8 cellular contexts compared by ENCODE assay signal in the genomic region with DNA sequence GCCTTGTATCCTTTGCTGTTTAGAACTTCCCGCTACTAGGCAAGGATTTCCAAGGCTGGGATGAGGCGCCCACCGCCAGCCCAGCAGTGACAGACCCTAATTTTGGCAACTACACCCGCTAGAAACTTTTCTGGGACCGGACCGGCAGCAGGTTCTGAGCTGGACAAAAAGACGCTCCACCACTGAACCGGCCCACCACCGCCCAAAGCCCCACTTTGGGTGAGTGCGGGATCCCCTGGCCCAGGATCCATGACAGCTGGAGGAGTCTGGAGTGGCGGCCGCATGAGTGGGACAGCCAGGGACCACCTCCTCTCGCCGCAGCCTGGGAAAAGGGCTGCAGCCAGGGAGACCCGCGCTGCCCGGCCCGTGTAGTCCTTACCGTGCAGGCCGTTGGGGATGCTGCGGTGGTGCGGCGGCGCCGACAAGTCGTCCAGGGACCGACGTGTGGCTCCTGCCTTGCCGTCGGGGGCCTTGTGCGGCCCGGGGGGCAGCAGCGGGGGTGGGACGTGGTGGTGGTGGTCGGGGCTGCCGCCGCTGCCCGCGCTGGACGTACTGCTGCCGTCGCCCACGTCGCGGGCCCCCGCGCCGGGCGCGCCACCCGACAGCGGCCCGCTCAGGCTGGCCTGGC. TPM values are rescaled to one million over a fixed set of nuclear protein-coding genes. Genes with fewer than 3 reads are reported as not detected.
DNase-seq lines count a peak whose midpoint lies in the region; ATAC-seq and TF ChIP-seq lines count a peak whose summit lies in the region.

No MANE protein-coding gene starts in this region.

- H3K4me3 ChIP-seq in cardiac muscle cell (peak overlapping the region; percentile 50), breast epithelium (peak overlapping the region; percentile 20 to 88 (median 77)), upper lobe of right lung (peak overlapping the region; percentile 58)

- no peaks in the 10 kb centered on the region for H3K27me3 ChIP-seq in cardiac muscle cell
- H3K27me3 ChIP-seq in breast epithelium = no peaks in the 10 kb centered on the region
- no peaks in the 10 kb centered on the region for H3K27me3 ChIP-seq in upper lobe of right lung

- H3K36me3 ChIP-seq in cardiac muscle cell = no peaks in the 10 kb centered on the region
- no peaks in the 10 kb centered on the region for H3K36me3 ChIP-seq in breast epithelium
- H3K36me3 ChIP-seq in upper lobe of right lung = no peaks in the 10 kb centered on the region

- intact Hi-C loops in cardiac septum (cut with DNase I) (loop anchor here (2.0 to 5.0 kb wide), 2 partner anchors 28 to 41 kb away; no protein-coding TSS in a partner anchor), breast epithelium (cut with DNase I; ENCODE audit: low total_unique reads) (loop anchor here (5.0 kb wide), 1 partner anchor 41 kb away; no protein-coding TSS in a partner anchor), upper lobe of right lung (cut with DNase I) (no loop called here)

- no peak for TF ChIP-seq CTCF in cardiac muscle cell (IDR thresholded peaks at IDR 0.05; ENCODE audit: low read depth, low read length)
- TF ChIP-seq CTCF in breast epithelium (IDR thresholded peaks at IDR 0.05) = no peak
- no peak for TF ChIP-seq CTCF in mesothelial cell of epicardium (IDR thresholded peaks at IDR 0.05; ENCODE audit: unreplicated experiment)
- TF ChIP-seq CTCF in upper lobe of right lung (IDR thresholded peaks at IDR 0.05) = no peak

- H3K9me3 Mint-ChIP-seq in mesothelial cell of epicardium = no peaks in the 10 kb centered on the region

- no peaks in the 10 kb centered on the region for H3K36me3 Mint-ChIP-seq in mesothelial cell of epicardium

- H3K9me3 ChIP-seq in cardiac muscle cell (ENCODE audit: low read depth) (no peaks in the 10 kb centered on the region), breast epithelium (no peaks in the 10 kb centered on the region), upper lobe of right lung (no peaks in the 10 kb centered on the region)

- H3K4me3 Mint-ChIP-seq in mesothelial cell of epicardium = peak overlapping the region; percentile 86

- DNase-seq in cardiac muscle cell (ENCODE audit: low read depth in 1 of 2, low spot score in 1 of 2) (peak in 1 of 2 donors; percentile 42), cardiac septum (ENCODE audit: low spot score) (no peak), breast epithelium (ENCODE audit: low spot score in 2 of 2) (no peak), mesothelial cell of epicardium (ENCODE audit: low spot score in 2 of 2, unreplicated experiment in 2 of 2) (peak in 1 of 2 experiments; percentile 56), upper lobe of right lung (no peak), EL (no peak), cerebellum (ENCODE audit: low spot score) (no peak)

- no peak overlapping the region for H3K27ac ChIP-seq in cardiac muscle cell
- peak overlapping the region; percentile 39 to 52 for H3K27ac ChIP-seq in breast epithelium
- H3K27ac ChIP-seq in upper lobe of right lung = peak overlapping the region; percentile 74

- no peak for TF ChIP-seq POLR2A in breast epithelium (IDR thresholded peaks at IDR 0.05)

- ATAC-seq in upper lobe of right lung (no peak), HG02981 (IDR thresholded peaks at IDR 0.05; ENCODE audit: unreplicated experiment) (no peak)

- peaks cover 52% of the 10 kb centered on the region for H3K4me1 Mint-ChIP-seq in mesothelial cell of epicardium

- H3K27me3 Mint-ChIP-seq in mesothelial cell of epicardium (ENCODE audit: low read depth) = peaks cover 3% of the 10 kb centered on the region

- peak overlapping the region; percentile 85 for H3K27ac Mint-ChIP-seq in mesothelial cell of epicardium

- H3K4me1 ChIP-seq in cardiac muscle cell (ENCODE audit: low read depth) = peaks cover 37% of the 10 kb centered on the region
- peaks cover 6 to 14% of the 10 kb centered on the region in 2 donors for H3K4me1 ChIP-seq in breast epithelium
- peaks cover 39% of the 10 kb centered on the region for H3K4me1 ChIP-seq in upper lobe of right lung

RNA-seq across cellular contexts. Expression of a gene that starts 1.1 kb away (rescaled TPM):
- 45.7 and 46.5 TPM in 2 replicates for total RNA-seq in cardiac muscle cell
- 38.2 and 39.6 TPM in 2 replicates for polyA plus RNA-seq in cardiac muscle cell
- total RNA-seq in cardiac septum = 21.4 TPM
- 1 to 10 TPM; 1.3 to 8.3 (median 4.3) TPM for total RNA-seq in breast epithelium
- total RNA-seq in mesothelial cell of epicardium = 82.2 to 85.2 TPM (median 82.3 TPM) in 3 replicates
- total RNA-seq in upper lobe of right lung = 22.6 TPM
- total RNA-seq in cerebellum = 11.3 TPM

RNA-seq across cellular contexts. Expression of a gene that starts 42.0 kb away (rescaled TPM):
- 0.14 and 0.83 TPM in 2 replicates for total RNA-seq in cardiac muscle cell
- 1.1 and 1.2 TPM in 2 replicates for polyA plus RNA-seq in cardiac muscle cell
- 1.9 TPM for total RNA-seq in cardiac septum
- total RNA-seq in breast epithelium = 1 to 10 TPM; 1.3 to 4.6 (median 2.3) TPM
- total RNA-seq in mesothelial cell of epicardium = 4.4 to 4.7 TPM (median 4.5 TPM) in 3 replicates
- 1.6 TPM for total RNA-seq in upper lobe of right lung
- total RNA-seq in cerebellum = 4.3 TPM
